ENCODE assay signal across 28 cellular contexts in genomic region chr12:123764109-123764508, GRCh38.
"Had no signal": no experiment of that assay in that cellular context is flagged by ENCODE, and none has a peak within 500 bp of the region (broad histone marks: within the 10 kb centered on the region; RNA-seq: fewer than 3 reads in every experiment).

No MANE protein-coding gene starts in this region.

- H3K9me3 ChIP-seq: lower lobe of right lung, pancreas, prostate gland, sigmoid colon, stomach, testis, thyroid gland, transverse colon, upper lobe of right lung had no signal

- H3K4me2 ChIP-seq: smooth muscle cell had no signal

- DNase-seq: hippocampal formation; kidney glomerular epithelial cell; left cardiac atrium; left ventricle myocardium superior; lower lobe of right lung; mammary epithelial cell; mesenchymal stem cell; naive B cell; nephron progenitor cell; pancreas; posterior cingulate gyrus; retina; right cardiac atrium; stimulated activated CD4-positive, alpha-beta T cell treated with anti-CD3 and anti-CD28 coated beads, Interleukin-1b, Interleukin-23, amount 100 ng/mL, for 48 hours; stimulated activated CD4-positive, alpha-beta T cell treated with anti-CD3 and anti-CD28 coated beads, Interleukin-4, amount 100 ng/mL, for 1 hour; stimulated activated naive B cell treated with anti-CD40 and anti-IgM and Interleukin-4, amounts not matched to agents 10 μg/mL and 1 μg/mL and 100 μg/mL, for 72 hours; stimulated activated naive CD8-positive, alpha-beta T cell treated with anti-CD3 and anti-CD28 coated beads, Interleukin-15, Interleukin-2, amounts not matched to agents 100 U/mL and 50 U/mL, for 24 hours; stomach; testis; thyroid gland; transverse colon; upper lobe of right lung had no signal

- H3K4me3 ChIP-seq: lower lobe of right lung, pancreas, prostate gland, sigmoid colon, smooth muscle cell, stomach, testis, thyroid gland, transverse colon, upper lobe of right lung had no signal

- ATAC-seq: left cardiac atrium; left lobe of liver; left ventricle myocardium superior; lower lobe of right lung; pancreas; right cardiac atrium; stimulated activated naive B cell treated with anti-CD40 and anti-IgM and Interleukin-4, amounts not matched to agents 10 μg/mL and 1 μg/mL and 100 μg/mL, for 72 hours; stimulated activated naive CD8-positive, alpha-beta T cell treated with anti-CD3 and anti-CD28 coated beads, Interleukin-15, Interleukin-2, amounts not matched to agents 100 U/mL and 50 U/mL, for 24 hours; upper lobe of right lung had no signal

- H3K36me3 Mint-ChIP-seq: naive B cell had no signal

- FAIRE-seq: keratinocyte, pancreas, urothelium cell line had no signal

- H3K27ac ChIP-seq: lower lobe of right lung, pancreas, prostate gland, sigmoid colon, stomach, testis, thyroid gland, transverse colon, upper lobe of right lung had no signal

- H3K4me1 ChIP-seq: pancreas, testis had no signal

- H3K9me3 Mint-ChIP-seq: naive B cell; nephron progenitor cell; stimulated activated naive B cell treated with anti-CD40 and anti-IgM and Interleukin-4, amounts not matched to agents 10 μg/mL and 1 μg/mL and 100 μg/mL, for 72 hours had no signal

- H3K36me3 ChIP-seq: pancreas, prostate gland, thyroid gland, upper lobe of right lung had no signal

- H3K27me3 ChIP-seq: pancreas, testis, thyroid gland, upper lobe of right lung had no signal

- H3K27me3 Mint-ChIP-seq: naive B cell; stimulated activated naive B cell treated with anti-CD40 and anti-IgM and Interleukin-4, amounts not matched to agents 10 μg/mL and 1 μg/mL and 100 μg/mL, for 72 hours had no signal

- H3K27ac Mint-ChIP-seq: nephron progenitor cell; stimulated activated naive B cell treated with anti-CD40 and anti-IgM and Interleukin-4, amounts not matched to agents 10 μg/mL and 1 μg/mL and 100 μg/mL, for 72 hours had no signal

- H3K4me3 Mint-ChIP-seq: nephron progenitor cell; stimulated activated naive B cell treated with anti-CD40 and anti-IgM and Interleukin-4, amounts not matched to agents 10 μg/mL and 1 μg/mL and 100 μg/mL, for 72 hours had no signal
